10 cellular contexts compared by ENCODE assay signal in the genomic region with DNA sequence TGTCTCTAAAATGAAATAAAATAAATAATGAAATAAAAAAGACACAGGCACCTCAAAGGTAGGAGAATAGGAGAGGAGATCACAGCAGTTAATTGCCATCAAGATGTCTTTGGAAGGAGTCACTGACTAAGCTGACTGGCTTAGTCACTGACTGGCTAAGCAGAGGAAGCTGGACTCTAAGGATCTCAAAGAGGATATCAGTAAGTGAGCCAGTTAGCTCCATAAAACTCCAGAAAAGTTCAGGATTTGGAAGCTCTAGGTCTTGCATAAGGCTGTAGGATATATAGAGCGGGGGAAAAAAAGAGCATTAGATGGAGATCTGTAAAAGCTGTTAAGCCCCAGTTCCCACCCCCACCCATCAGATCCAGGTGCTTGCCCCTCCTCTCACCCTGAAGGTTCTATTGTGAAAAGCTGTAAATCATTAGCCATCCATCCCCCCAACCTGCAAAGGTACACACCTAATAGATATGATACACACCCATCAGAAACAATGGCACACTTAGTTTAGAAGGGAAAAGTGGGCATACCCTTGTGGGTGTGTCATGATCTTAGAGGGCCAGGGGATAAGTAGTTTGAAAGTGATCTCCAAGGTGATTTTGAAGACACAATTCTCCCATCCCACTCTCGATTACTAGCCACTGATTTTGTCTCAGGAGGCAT. TPM values are rescaled to one million over a fixed set of nuclear protein-coding genes. Genes with fewer than 3 reads are reported as not detected.
A peak's percentile ranks its signal among the peaks of the same experiment; 100 is the strongest.
DNase-seq lines count a peak whose midpoint lies in the region; ATAC-seq and TF ChIP-seq lines count a peak whose summit lies in the region.
"Had no signal": no experiment of that assay in that cellular context is flagged by ENCODE, and none has a peak within 500 bp of the region (broad histone marks: within the 10 kb centered on the region; RNA-seq: fewer than 3 reads in every experiment).

No MANE protein-coding gene starts in this region.

- DNase-seq in Daoy (ENCODE audit: low read depth) (peak; percentile 78), NCI-H146 (lab: John Stamatoyannopoulos, UW) (peak; percentile 48), epithelial cell of prostate (ENCODE audit: low read depth, low spot score) (no peak), osteoblast (ENCODE audit: insufficient read length, low spot score, missing footprints) (peak; percentile 81), occipital lobe (lab: John Stamatoyannopoulos, UW) (no peak), suprapubic skin (ENCODE audit: low spot score in 2 of 2) (no peak)
- no peak for DNase-seq in activated effector memory CD4-positive, alpha-beta T cell treated with anti-CD3 and anti-CD28 coated beads, Interleukin-2, amount 50 U/mL, for 16 hours
- DNase-seq: activated CD8-positive, alpha-beta T cell treated with anti-CD3 and anti-CD28 coated beads, Interleukin-2, amount 10 ng/mL, durations not matched to agents 7 days and 5 days had no signal

- no peaks in the 10 kb centered on the region for H3K9me3 ChIP-seq in osteoblast (ENCODE audit: low read depth, low read length)
- H3K9me3 ChIP-seq in suprapubic skin: no peaks in the 10 kb centered on the region
- H3K9me3 ChIP-seq: Peyer's patch had no signal

- peak overlapping the region; percentile 7 for H3K4me2 ChIP-seq in osteoblast (ENCODE audit: insufficient read depth, low read length)

- H3K36me3 ChIP-seq in osteoblast (ENCODE audit: insufficient read depth, low read length) (no peaks in the 10 kb centered on the region), suprapubic skin (no peaks in the 10 kb centered on the region)
- H3K36me3 ChIP-seq: Peyer's patch had no signal

- ATAC-seq in GM21381 (IDR thresholded peaks at IDR 0.05; ENCODE audit: unreplicated experiment): no peak
- ATAC-seq: activated CD8-positive, alpha-beta T cell treated with anti-CD3 and anti-CD28 coated beads, Interleukin-2, amount 10 ng/mL, durations not matched to agents 7 days and 5 days had no signal

- H3K79me2 ChIP-seq in osteoblast (ENCODE audit: insufficient read depth, low read length): no peaks in the 10 kb centered on the region

- H3K4me3 ChIP-seq in osteoblast (ENCODE audit: insufficient read depth, low read length): no peak overlapping the region
- no peak overlapping the region for H3K4me3 ChIP-seq in suprapubic skin
- H3K4me3 ChIP-seq: Peyer's patch had no signal

- TF ChIP-seq CTCF in osteoblast (IDR thresholded peaks at IDR 0.05; ENCODE audit: extremely low read depth, low read depth, low read length) (no peak), suprapubic skin (IDR thresholded peaks at IDR 0.05) (no peak)

- H2AFZ ChIP-seq in osteoblast (ENCODE audit: low read length): no peak overlapping the region

- H3K27ac ChIP-seq in epithelial cell of prostate (peak overlapping the region; percentile 53), osteoblast (ENCODE audit: low read depth, low read length) (peak overlapping the region; percentile 3), suprapubic skin (no peak overlapping the region)

- TF ChIP-seq EP300 in suprapubic skin (IDR thresholded peaks at IDR 0.05): no peak

- 93% methylated on average over 2 of the region's 2 CpGs for WGBS in suprapubic skin

- H3K4me1 ChIP-seq in osteoblast (ENCODE audit: insufficient read depth, low read length) (peaks cover 26% of the 10 kb centered on the region), suprapubic skin (peaks cover 26% of the 10 kb centered on the region)

- H3K27me3 ChIP-seq in osteoblast (ENCODE audit: insufficient read depth, low read length) (no peaks in the 10 kb centered on the region), suprapubic skin (no peaks in the 10 kb centered on the region)
- H3K27me3 ChIP-seq: Peyer's patch had no signal

- no peak for TF ChIP-seq POLR2A in suprapubic skin (IDR thresholded peaks at IDR 0.05)

- no peaks in the 10 kb centered on the region for H4K20me1 ChIP-seq in osteoblast (ENCODE audit: insufficient read depth, low read length)

RNA-seq across cellular contexts. Expression of a gene that starts 32.2 kb away (rescaled TPM):
- total RNA-seq in Daoy (2014; rRNA removed; shearing (Covaris generic)): 13.4 and 18.2 TPM in 2 replicates
- total RNA-seq in osteoblast (24.5 and 25.7 TPM in 2 replicates), occipital lobe (30.4 TPM), suprapubic skin (10 to 100 TPM; 13.6 to 33.2 (median 22.2) TPM)

Comparison
In these comparisons a context has a peak if more than half of its experiments do, and no peak if none do; other contexts are left out.
1. DNase-seq: peak in Daoy (single experiment), NCI-H146 (single experiment) and osteoblast (single experiment); none in epithelial cell of prostate (single experiment), occipital lobe (single experiment), activated effector memory CD4-positive, alpha-beta T cell treated with anti-CD3 and anti-CD28 coated beads, Interleukin-2, amount 50 U/mL, for 16 hours (single experiment) and suprapubic skin (0 of 2).